ENCODE assay signal across 1 cellular context in the genomic region with DNA sequence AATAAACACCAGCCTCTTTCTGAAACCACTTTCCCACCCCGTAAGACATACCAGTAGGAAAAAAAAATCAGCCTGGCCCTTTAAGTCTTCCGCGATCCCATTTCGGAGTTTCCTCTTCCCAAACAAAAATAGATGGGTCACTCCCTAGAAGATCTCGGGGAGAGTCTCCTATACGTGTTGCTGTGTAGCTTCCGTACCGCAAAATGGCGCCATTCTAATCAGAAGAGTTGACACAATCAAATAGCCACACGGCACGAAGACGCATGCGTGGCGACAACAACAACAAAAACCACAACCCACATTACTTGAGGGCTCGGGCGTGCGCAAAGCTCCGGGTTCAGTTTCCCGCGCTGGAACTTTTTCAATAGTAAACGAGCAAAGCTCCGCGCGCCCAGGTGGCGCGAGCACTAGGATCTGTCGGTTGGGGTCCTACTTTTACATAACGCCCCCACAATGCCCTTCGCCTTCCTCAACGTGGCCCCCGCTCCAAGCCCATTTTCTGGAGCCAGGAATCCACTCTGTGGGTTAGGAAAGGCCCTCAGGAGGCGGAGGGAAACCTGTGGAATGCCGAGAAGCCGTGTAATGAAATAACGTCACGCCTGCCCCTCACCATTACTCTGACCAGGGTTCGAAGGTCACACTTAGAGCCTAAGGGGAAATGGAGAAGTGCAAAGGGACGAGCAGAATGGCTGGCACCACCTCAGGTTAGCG.
TF ChIP-seq lines count a peak whose summit lies in the region.

Gene GPANK1, minus strand, starts transcription at position 208 of the 711 bp plus-strand sequence. CDS start 519 bp downstream, outside the sequence.

TF ChIP-seq in GM12878, 131 proteins besides CTCF, POLR2A, EP300 and RAD21 (continued from another document and continues in another):
- TF ChIP-seq, protein P1, sequence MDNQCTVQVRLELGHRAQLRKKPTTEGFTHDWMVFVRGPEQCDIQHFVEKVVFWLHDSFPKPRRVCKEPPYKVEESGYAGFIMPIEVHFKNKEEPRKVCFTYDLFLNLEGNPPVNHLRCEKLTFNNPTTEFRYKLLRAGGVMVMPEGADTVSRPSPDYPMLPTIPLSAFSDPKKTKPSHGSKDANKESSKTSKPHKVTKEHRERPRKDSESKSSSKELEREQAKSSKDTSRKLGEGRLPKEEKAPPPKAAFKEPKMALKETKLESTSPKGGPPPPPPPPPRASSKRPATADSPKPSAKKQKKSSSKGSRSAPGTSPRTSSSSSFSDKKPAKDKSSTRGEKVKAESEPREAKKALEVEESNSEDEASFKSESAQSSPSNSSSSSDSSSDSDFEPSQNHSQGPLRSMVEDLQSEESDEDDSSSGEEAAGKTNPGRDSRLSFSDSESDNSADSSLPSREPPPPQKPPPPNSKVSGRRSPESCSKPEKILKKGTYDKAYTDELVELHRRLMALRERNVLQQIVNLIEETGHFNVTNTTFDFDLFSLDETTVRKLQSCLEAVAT (IDR thresholded peaks at IDR 0.05), result peak; percentile 53
- TF ChIP-seq MEF2B (IDR thresholded peaks at IDR 0.05; ENCODE audit: partially characterized antibody, poor library complexity, severe bottlenecking) (peak; percentile 26), IRF4 (IDR thresholded peaks at IDR 0.05; ENCODE audit: low read depth, low read length) (no peak), DPF2 (IDR thresholded peaks at IDR 0.05) (no peak), CREM (IDR thresholded peaks at IDR 0.05; ENCODE audit: low read depth) (no peak; the same call in 1 of the 2 replicates), BRCA1 (IDR thresholded peaks at IDR 0.05; ENCODE audit: low read depth, low read length) (no peak), BCL11A (IDR thresholded peaks at IDR 0.05; ENCODE audit: low read depth, low read length) (no peak), ZSCAN29 (IDR thresholded peaks at IDR 0.05) (no peak), KAT2A (conservative IDR thresholded peaks at IDR 0.05; ENCODE audit: control insufficient read depth, low read depth, low read length) (no peak), RFX5 (IDR thresholded peaks at IDR 0.05; ENCODE audit: low read depth, low read length) (no peak), NR2C2 (IDR thresholded peaks at IDR 0.05; ENCODE audit: borderline replicate concordance, control insufficient read depth, insufficient read length, low read depth) (no peak), POLR2AphosphoS2 (IDR thresholded peaks at IDR 0.05; ENCODE audit: low read depth, low read length) (no peak; the same call in 1 of the 2 replicates), EGR1 (IDR thresholded peaks at IDR 0.05; ENCODE audit: borderline replicate concordance in 1 of 2, low read depth in 2 of 2, low read length in 2 of 2) (peak in 1 of 2 experiments; percentile 44; a peak in 1 of 3 replicates), SRF (IDR thresholded peaks at IDR 0.05; ENCODE audit: low read depth in 2 of 2, low read length in 2 of 2) (no peak), JUNB (IDR thresholded peaks at IDR 0.05) (no peak), ZNF622 (IDR thresholded peaks at IDR 0.05) (no peak), FOXK2 (IDR thresholded peaks at IDR 0.05) (peak; percentile 81), MYB (IDR thresholded peaks at IDR 0.05; ENCODE audit: borderline replicate concordance, low read depth, low read length) (no peak), SMAD5 (IDR thresholded peaks at IDR 0.05; ENCODE audit: low read depth) (no peak), IKZF2 (IDR thresholded peaks at IDR 0.05) (peak in 1 of 2 experiments; percentile 70; a peak in 3 of 4 replicates), STAT3 (IDR thresholded peaks at IDR 0.05; ENCODE audit: low read depth, low read length) (no peak), E4F1 (IDR thresholded peaks at IDR 0.05; ENCODE audit: borderline replicate concordance, partially characterized antibody) (no peak), HDAC2 (IDR thresholded peaks at IDR 0.05) (no peak), CREB1 (IDR thresholded peaks at IDR 0.05; ENCODE audit: low read depth) (peak; percentile 44; the same call in 1 of the 2 replicates), NFXL1 (IDR thresholded peaks at IDR 0.05; ENCODE audit: borderline replicate concordance) (no peak), HDGF (IDR thresholded peaks at IDR 0.05) (peak; percentile 19; the same call in 1 of the 2 replicates), LARP7 (IDR thresholded peaks at IDR 0.05) (no peak), HDAC6 (IDR thresholded peaks at IDR 0.05; ENCODE audit: unreplicated experiment) (no peak), TCF12 (IDR thresholded peaks at IDR 0.05; ENCODE audit: low read depth, low read length) (peak; percentile 27; the same call in 1 of the 2 replicates), ETV6 (conservative IDR thresholded peaks at IDR 0.05 in 1 of 2, IDR thresholded peaks at IDR 0.05 in 1 of 2; ENCODE audit: borderline replicate concordance in 1 of 2, low read depth in 1 of 2) (no peak), ZNF207 (IDR thresholded peaks at IDR 0.05; ENCODE audit: borderline replicate concordance) (0 out of 2 replicates have a peak, but pooled peaks have one; percentile 46), KDM1A (IDR thresholded peaks at IDR 0.05; ENCODE audit: borderline replicate concordance) (no peak), TBL1XR1 (IDR thresholded peaks at IDR 0.05; ENCODE audit: low read depth, low read length) (peak; percentile 10; the same call in 1 of the 2 replicates), NFYA (IDR thresholded peaks at IDR 0.05; ENCODE audit: borderline replicate concordance, low read depth, low read length) (no peak), MEF2A (IDR thresholded peaks at IDR 0.05; ENCODE audit: insufficient read depth, low read depth, low read length) (no peak), SUPT20H (IDR thresholded peaks at IDR 0.05; ENCODE audit: borderline replicate concordance, control insufficient read depth, low read depth, low read length) (no peak), NBN (IDR thresholded peaks at IDR 0.05) (no peak), RBBP5 (conservative IDR thresholded peaks at IDR 0.05) (no peak), EED (IDR thresholded peaks at IDR 0.05; ENCODE audit: low read depth) (no peak), GABPA (IDR thresholded peaks at IDR 0.05; ENCODE audit: low read depth) (no peak; the same call in 1 of the 2 replicates), BACH1 (IDR thresholded peaks at IDR 0.05; ENCODE audit: borderline replicate concordance) (peak; percentile 8; the same call in 1 of the 2 replicates), SREBF1 (IDR thresholded peaks at IDR 0.05; ENCODE audit: low read length) (no peak), PAX8 (IDR thresholded peaks at IDR 0.05) (no peak), PML (IDR thresholded peaks at IDR 0.05; ENCODE audit: low read length) (peak; percentile 75; the same call in 1 of the 2 replicates), ZNF274 (IDR thresholded peaks at IDR 0.05; ENCODE audit: insufficient read depth, insufficient read length) (no peak), TCF3 (IDR thresholded peaks at IDR 0.05; ENCODE audit: borderline replicate concordance, insufficient read depth, low read depth, low read length) (no peak)
- TF ChIP-seq, protein P2, sequence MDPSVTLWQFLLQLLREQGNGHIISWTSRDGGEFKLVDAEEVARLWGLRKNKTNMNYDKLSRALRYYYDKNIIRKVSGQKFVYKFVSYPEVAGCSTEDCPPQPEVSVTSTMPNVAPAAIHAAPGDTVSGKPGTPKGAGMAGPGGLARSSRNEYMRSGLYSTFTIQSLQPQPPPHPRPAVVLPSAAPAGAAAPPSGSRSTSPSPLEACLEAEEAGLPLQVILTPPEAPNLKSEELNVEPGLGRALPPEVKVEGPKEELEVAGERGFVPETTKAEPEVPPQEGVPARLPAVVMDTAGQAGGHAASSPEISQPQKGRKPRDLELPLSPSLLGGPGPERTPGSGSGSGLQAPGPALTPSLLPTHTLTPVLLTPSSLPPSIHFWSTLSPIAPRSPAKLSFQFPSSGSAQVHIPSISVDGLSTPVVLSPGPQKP (IDR thresholded peaks at IDR 0.05; ENCODE audit: low read depth, low read length), result no peak
- TF ChIP-seq, protein P3, sequence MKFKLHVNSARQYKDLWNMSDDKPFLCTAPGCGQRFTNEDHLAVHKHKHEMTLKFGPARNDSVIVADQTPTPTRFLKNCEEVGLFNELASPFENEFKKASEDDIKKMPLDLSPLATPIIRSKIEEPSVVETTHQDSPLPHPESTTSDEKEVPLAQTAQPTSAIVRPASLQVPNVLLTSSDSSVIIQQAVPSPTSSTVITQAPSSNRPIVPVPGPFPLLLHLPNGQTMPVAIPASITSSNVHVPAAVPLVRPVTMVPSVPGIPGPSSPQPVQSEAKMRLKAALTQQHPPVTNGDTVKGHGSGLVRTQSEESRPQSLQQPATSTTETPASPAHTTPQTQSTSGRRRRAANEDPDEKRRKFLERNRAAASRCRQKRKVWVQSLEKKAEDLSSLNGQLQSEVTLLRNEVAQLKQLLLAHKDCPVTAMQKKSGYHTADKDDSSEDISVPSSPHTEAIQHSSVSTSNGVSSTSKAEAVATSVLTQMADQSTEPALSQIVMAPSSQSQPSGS (IDR thresholded peaks at IDR 0.05; ENCODE audit: low read length), result no peak
- TF ChIP-seq, protein P4, sequence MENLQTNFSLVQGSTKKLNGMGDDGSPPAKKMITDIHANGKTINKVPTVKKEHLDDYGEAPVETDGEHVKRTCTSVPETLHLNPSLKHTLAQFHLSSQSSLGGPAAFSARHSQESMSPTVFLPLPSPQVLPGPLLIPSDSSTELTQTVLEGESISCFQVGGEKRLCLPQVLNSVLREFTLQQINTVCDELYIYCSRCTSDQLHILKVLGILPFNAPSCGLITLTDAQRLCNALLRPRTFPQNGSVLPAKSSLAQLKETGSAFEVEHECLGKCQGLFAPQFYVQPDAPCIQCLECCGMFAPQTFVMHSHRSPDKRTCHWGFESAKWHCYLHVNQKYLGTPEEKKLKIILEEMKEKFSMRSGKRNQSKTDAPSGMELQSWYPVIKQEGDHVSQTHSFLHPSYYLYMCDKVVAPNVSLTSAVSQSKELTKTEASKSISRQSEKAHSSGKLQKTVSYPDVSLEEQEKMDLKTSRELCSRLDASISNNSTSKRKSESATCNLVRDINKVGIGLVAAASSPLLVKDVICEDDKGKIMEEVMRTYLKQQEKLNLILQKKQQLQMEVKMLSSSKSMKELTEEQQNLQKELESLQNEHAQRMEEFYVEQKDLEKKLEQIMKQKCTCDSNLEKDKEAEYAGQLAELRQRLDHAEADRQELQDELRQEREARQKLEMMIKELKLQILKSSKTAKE (IDR thresholded peaks at IDR 0.05; ENCODE audit: low read depth, poor library complexity, severe bottlenecking), result no peak
- TF ChIP-seq, protein P5, sequence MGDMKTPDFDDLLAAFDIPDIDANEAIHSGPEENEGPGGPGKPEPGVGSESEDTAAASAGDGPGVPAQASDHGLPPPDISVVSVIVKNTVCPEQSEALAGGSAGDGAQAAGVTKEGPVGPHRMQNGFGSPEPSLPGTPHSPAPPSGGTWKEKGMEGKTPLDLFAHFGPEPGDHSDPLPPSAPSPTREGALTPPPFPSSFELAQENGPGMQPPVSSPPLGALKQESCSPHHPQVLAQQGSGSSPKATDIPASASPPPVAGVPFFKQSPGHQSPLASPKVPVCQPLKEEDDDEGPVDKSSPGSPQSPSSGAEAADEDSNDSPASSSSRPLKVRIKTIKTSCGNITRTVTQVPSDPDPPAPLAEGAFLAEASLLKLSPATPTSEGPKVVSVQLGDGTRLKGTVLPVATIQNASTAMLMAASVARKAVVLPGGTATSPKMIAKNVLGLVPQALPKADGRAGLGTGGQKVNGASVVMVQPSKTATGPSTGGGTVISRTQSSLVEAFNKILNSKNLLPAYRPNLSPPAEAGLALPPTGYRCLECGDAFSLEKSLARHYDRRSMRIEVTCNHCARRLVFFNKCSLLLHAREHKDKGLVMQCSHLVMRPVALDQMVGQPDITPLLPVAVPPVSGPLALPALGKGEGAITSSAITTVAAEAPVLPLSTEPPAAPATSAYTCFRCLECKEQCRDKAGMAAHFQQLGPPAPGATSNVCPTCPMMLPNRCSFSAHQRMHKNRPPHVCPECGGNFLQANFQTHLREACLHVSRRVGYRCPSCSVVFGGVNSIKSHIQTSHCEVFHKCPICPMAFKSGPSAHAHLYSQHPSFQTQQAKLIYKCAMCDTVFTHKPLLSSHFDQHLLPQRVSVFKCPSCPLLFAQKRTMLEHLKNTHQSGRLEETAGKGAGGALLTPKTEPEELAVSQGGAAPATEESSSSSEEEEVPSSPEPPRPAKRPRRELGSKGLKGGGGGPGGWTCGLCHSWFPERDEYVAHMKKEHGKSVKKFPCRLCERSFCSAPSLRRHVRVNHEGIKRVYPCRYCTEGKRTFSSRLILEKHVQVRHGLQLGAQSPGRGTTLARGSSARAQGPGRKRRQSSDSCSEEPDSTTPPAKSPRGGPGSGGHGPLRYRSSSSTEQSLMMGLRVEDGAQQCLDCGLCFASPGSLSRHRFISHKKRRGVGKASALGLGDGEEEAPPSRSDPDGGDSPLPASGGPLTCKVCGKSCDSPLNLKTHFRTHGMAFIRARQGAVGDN (IDR thresholded peaks at IDR 0.05), result 0 out of 2 replicates have a peak, but pooled peaks have one; percentile 27
- TF ChIP-seq, protein P6, sequence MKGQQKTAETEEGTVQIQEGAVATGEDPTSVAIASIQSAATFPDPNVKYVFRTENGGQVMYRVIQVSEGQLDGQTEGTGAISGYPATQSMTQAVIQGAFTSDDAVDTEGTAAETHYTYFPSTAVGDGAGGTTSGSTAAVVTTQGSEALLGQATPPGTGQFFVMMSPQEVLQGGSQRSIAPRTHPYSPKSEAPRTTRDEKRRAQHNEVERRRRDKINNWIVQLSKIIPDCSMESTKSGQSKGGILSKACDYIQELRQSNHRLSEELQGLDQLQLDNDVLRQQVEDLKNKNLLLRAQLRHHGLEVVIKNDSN (IDR thresholded peaks at IDR 0.05; ENCODE audit: borderline replicate concordance, extremely low read length, insufficient read depth, low read depth, low read length), result no peak
- TF ChIP-seq, protein P7, sequence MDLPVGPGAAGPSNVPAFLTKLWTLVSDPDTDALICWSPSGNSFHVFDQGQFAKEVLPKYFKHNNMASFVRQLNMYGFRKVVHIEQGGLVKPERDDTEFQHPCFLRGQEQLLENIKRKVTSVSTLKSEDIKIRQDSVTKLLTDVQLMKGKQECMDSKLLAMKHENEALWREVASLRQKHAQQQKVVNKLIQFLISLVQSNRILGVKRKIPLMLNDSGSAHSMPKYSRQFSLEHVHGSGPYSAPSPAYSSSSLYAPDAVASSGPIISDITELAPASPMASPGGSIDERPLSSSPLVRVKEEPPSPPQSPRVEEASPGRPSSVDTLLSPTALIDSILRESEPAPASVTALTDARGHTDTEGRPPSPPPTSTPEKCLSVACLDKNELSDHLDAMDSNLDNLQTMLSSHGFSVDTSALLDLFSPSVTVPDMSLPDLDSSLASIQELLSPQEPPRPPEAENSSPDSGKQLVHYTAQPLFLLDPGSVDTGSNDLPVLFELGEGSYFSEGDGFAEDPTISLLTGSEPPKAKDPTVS (IDR thresholded peaks at IDR 0.05; ENCODE audit: low read depth, low read length), result no peak
